In genomic region chr17:15432807-15433547, GRCh38 we compare ENCODE assay signal across 12 cellular contexts. TPM values are rescaled to one million over a fixed set of nuclear protein-coding genes. Genes with fewer than 3 reads are reported as not detected.
A peak's percentile ranks its signal among the peaks of the same experiment; 100 is the strongest.
DNase-seq lines count a peak whose midpoint lies in the region; ATAC-seq and TF ChIP-seq lines count a peak whose summit lies in the region.
"Had no signal": no experiment of that assay in that cellular context is flagged by ENCODE, and none has a peak within 500 bp of the region (broad histone marks: within the 10 kb centered on the region; RNA-seq: fewer than 3 reads in every experiment).

No MANE protein-coding gene starts in this region.

- no peaks in the 10 kb centered on the region for H3K9me3 ChIP-seq in hepatocyte (ENCODE audit: low read depth)

- 54% methylated on average over 4 of the region's 4 CpGs for WGBS in hepatocyte (ENCODE audit: low lambda C conversion rate, missing lambda C conversion rate)

- H3K9me3 Mint-ChIP-seq in chondrocyte (ENCODE audit: low read depth) (no peaks in the 10 kb centered on the region), progenitor cell of endocrine pancreas (ENCODE audit: low read depth) (no peaks in the 10 kb centered on the region)
- H3K9me3 Mint-ChIP-seq: immature natural killer cell had no signal

- no peak overlapping the region for H2AFZ ChIP-seq in hepatocyte

- no peaks in the 10 kb centered on the region for H3K27me3 Mint-ChIP-seq in chondrocyte (ENCODE audit: low read depth)
- no peaks in the 10 kb centered on the region for H3K27me3 Mint-ChIP-seq in progenitor cell of endocrine pancreas
- H3K27me3 Mint-ChIP-seq: activated CD4-positive, alpha-beta T cell treated with anti-CD3 and anti-CD28 coated beads for 36 hours had no signal

- no peaks in the 10 kb centered on the region for H3K36me3 ChIP-seq in hepatocyte (replicated peaks; ENCODE audit: insufficient read depth, low read depth)

- TF ChIP-seq CTCF in chondrocyte (IDR thresholded peaks at IDR 0.05) (no peak), hepatocyte (IDR thresholded peaks at IDR 0.05; ENCODE audit: poor library complexity) (no peak), progenitor cell of endocrine pancreas (IDR thresholded peaks at IDR 0.05; ENCODE audit: unreplicated experiment) (no peak)

- no peak overlapping the region for H3K4me3 Mint-ChIP-seq in chondrocyte (ENCODE audit: unreplicated experiment)
- no peak overlapping the region for H3K4me3 Mint-ChIP-seq in progenitor cell of endocrine pancreas (ENCODE audit: low read depth)
- H3K4me3 Mint-ChIP-seq: activated CD4-positive, alpha-beta T cell treated with anti-CD3 and anti-CD28 coated beads for 36 hours; immature natural killer cell had no signal

- no peaks in the 10 kb centered on the region for H4K20me1 ChIP-seq in hepatocyte (ENCODE audit: insufficient read depth, poor library complexity, severe bottlenecking)

- H3K79me2 ChIP-seq in hepatocyte, result no peaks in the 10 kb centered on the region

- H3K4me1 Mint-ChIP-seq in chondrocyte (ENCODE audit: low read depth) (peaks cover 12% of the 10 kb centered on the region), progenitor cell of endocrine pancreas (ENCODE audit: low read depth) (peaks cover 40% of the 10 kb centered on the region)

- peaks cover 6% of the 10 kb centered on the region for H3K36me3 Mint-ChIP-seq in chondrocyte (ENCODE audit: low read depth)
- H3K36me3 Mint-ChIP-seq in progenitor cell of endocrine pancreas (ENCODE audit: insufficient read depth), result peaks cover 16% of the 10 kb centered on the region

- H3K4me2 ChIP-seq in hepatocyte, result peak overlapping the region; percentile 34

- DNase-seq in AG20443 (ENCODE audit: low spot score) (peak; percentile 61), chondrocyte (ENCODE audit: low spot score) (no peak), hepatocyte (ENCODE audit: low spot score) (peak; percentile 79), progenitor cell of endocrine pancreas (ENCODE audit: low spot score, unreplicated experiment) (no peak), KG1 (lab: John Stamatoyannopoulos, UW) (no peak), dermis blood vessel endothelial cell (no peak)
- DNase-seq in effector CD4-positive, alpha-beta T cell, result no peak
- DNase-seq: activated CD4-positive, alpha-beta T cell treated with anti-CD3 and anti-CD28 coated beads for 36 hours; AML-193; immature natural killer cell had no signal

- no peaks in the 10 kb centered on the region for H3K27me3 ChIP-seq in hepatocyte

- H3K9me2 ChIP-seq in hepatocyte (replicated peaks; ENCODE audit: insufficient read depth), result no peaks in the 10 kb centered on the region

- peaks cover 55% of the 10 kb centered on the region for H3K4me1 ChIP-seq in hepatocyte (ENCODE audit: insufficient read depth)

- peak overlapping the region; percentile 95 for H3K27ac ChIP-seq in hepatocyte
- H3K27ac ChIP-seq: HL-60 had no signal

- no peak overlapping the region for H3K4me3 ChIP-seq in hepatocyte

- H3K27ac Mint-ChIP-seq in chondrocyte (ENCODE audit: unreplicated experiment) (peak overlapping the region; percentile 10), progenitor cell of endocrine pancreas (peak overlapping the region; percentile 79)
- H3K27ac Mint-ChIP-seq: activated CD4-positive, alpha-beta T cell treated with anti-CD3 and anti-CD28 coated beads for 36 hours had no signal

- ATAC-seq in GM19397 (IDR thresholded peaks at IDR 0.05; ENCODE audit: unreplicated experiment), result no peak
- ATAC-seq: activated CD4-positive, alpha-beta T cell treated with anti-CD3 and anti-CD28 coated beads for 36 hours had no signal

RNA-seq across cellular contexts. Expression of gene CDRT4, which starts 34.4 kb away (rescaled TPM):
- total RNA-seq in chondrocyte (6.2 to 9.1 TPM (median 7.1 TPM) in 3 replicates), hepatocyte (2.7 and 10.4 TPM in 2 replicates), progenitor cell of endocrine pancreas (17.6 and 27.0 TPM in 2 replicates), dermis blood vessel endothelial cell (0.93 and 1.9 TPM in 2 replicates)
- polyA plus RNA-seq in hepatocyte, result 9.6 and 11.8 TPM in 2 replicates

Comparison
In these comparisons a context has a peak if more than half of its experiments do, and no peak if none do; other contexts are left out.
1. DNase-seq: peak in AG20443 (single experiment) and hepatocyte (single experiment); none in chondrocyte (single experiment), progenitor cell of endocrine pancreas (single experiment), KG1 (single experiment), effector CD4-positive, alpha-beta T cell (single experiment) and dermis blood vessel endothelial cell (single experiment).